In the genomic region with DNA sequence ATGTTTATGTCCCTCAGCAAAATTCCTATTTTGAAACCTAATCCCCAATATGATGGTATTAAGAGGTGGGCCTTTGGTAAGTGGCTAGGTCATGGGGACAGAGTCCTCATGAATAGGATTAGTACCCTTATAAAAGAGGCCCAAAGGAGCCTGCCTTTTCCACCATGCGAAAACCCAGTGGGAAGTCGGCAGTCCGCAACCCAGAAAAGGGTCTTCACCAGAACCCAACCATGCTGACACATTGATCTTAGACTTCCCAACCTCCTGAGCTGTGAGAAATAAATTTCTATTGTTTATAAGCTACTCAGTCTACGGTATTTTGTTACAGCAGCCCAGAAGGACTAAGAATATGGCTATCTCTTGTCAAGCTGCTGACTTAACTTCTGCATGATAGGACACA, we compare ENCODE assay signal across 15 cellular contexts.
A peak's percentile ranks its signal among the peaks of the same experiment; 100 is the strongest.
DNase-seq lines count a peak whose midpoint lies in the region; ATAC-seq and TF ChIP-seq lines count a peak whose summit lies in the region.
"Had no signal": no experiment of that assay in that cellular context is flagged by ENCODE, and none has a peak within 500 bp of the region (broad histone marks: within the 10 kb centered on the region; RNA-seq: fewer than 3 reads in every experiment).

No MANE protein-coding gene starts in this region.

- peaks cover 30% of the 10 kb centered on the region; the same call in 1 of the 2 replicates for H3K79me2 ChIP-seq in SK-N-SH (ENCODE audit: insufficient read depth)

- H3K4me2 ChIP-seq in SK-N-SH: no peak overlapping the region
- H3K4me2 ChIP-seq: BLaER1 treated with 17β-estradiol and CSF1 and Interleukin-3, amounts not matched to agents 10 nM and 100 nM; GM23338 had no signal

- no peak for DNase-seq in activated naive CD4-positive, alpha-beta T cell treated with anti-CD3 and anti-CD28 coated beads, Interleukin-2, amount 50 U/mL, for 72 hours (ENCODE audit: low spot score in 2 of 2)
- DNase-seq in activated naive CD4-positive, alpha-beta T cell treated with anti-CD3 and anti-CD28 coated beads for 36 hours: no peak
- no peak for DNase-seq in stimulated activated naive B cell treated with anti-CD40 and anti-IgM and Interleukin-4, amounts not matched to agents 10 μg/mL and 1 μg/mL and 100 μg/mL, for 72 hours
- DNase-seq in DMS79 (lab: John Stamatoyannopoulos, UW) (no peak), SK-N-SH (no peak)
- DNase-seq: 8988T; Calu3; CD8-positive, alpha-beta T cell; DMS53; HCEC 1CT had no signal

- H3F3A ChIP-seq in SK-N-SH (replicated peaks; ENCODE audit: insufficient read depth): peaks cover 2% of the 10 kb centered on the region

- no peak overlapping the region for H3K4me3 Mint-ChIP-seq in activated naive CD4-positive, alpha-beta T cell treated with anti-CD3 and anti-CD28 coated beads for 36 hours
- H3K4me3 Mint-ChIP-seq in activated T-helper 17 cell treated with anti-CD3 and anti-CD28 coated beads, Interleukin-2, amount 50 U/mL, for 72 hours: no peak overlapping the region
- no peak overlapping the region for H3K4me3 Mint-ChIP-seq in stimulated activated naive B cell treated with anti-CD40 and anti-IgM and Interleukin-4, amounts not matched to agents 10 μg/mL and 1 μg/mL and 100 μg/mL, for 72 hours
- H3K4me3 Mint-ChIP-seq: B cell; CD8-positive, alpha-beta T cell; GM23338 had no signal

- H3K4me1 Mint-ChIP-seq in activated naive CD4-positive, alpha-beta T cell treated with anti-CD3 and anti-CD28 coated beads for 36 hours (ENCODE audit: low read depth): no peaks in the 10 kb centered on the region
- H3K4me1 Mint-ChIP-seq in activated T-helper 17 cell treated with anti-CD3 and anti-CD28 coated beads, Interleukin-2, amount 50 U/mL, for 72 hours: peaks cover 6% of the 10 kb centered on the region
- peaks cover 0 to 1% of the 10 kb centered on the region in 2 donors for H3K4me1 Mint-ChIP-seq in stimulated activated naive B cell treated with anti-CD40 and anti-IgM and Interleukin-4, amounts not matched to agents 10 μg/mL and 1 μg/mL and 100 μg/mL, for 72 hours
- H3K4me1 Mint-ChIP-seq: B cell had no signal

- CTCF ChIA-PET in activated naive CD4-positive, alpha-beta T cell treated with anti-CD3 and anti-CD28 coated beads for 36 hours (lab: Charles Lee): interaction anchor here (0.7 kb wide), 1 partner anchor 238 kb away, joined by 3 read pairs; no protein-coding TSS in a partner anchor
- CTCF ChIA-PET in SK-N-SH (lab: Yijun Ruan, JAX): no interaction called here

- no peaks in the 10 kb centered on the region for H3K27me3 Mint-ChIP-seq in activated naive CD4-positive, alpha-beta T cell treated with anti-CD3 and anti-CD28 coated beads for 36 hours (ENCODE audit: low read depth)
- H3K27me3 Mint-ChIP-seq in activated T-helper 17 cell treated with anti-CD3 and anti-CD28 coated beads, Interleukin-2, amount 50 U/mL, for 72 hours: no peaks in the 10 kb centered on the region
- H3K27me3 Mint-ChIP-seq in stimulated activated naive B cell treated with anti-CD40 and anti-IgM and Interleukin-4, amounts not matched to agents 10 μg/mL and 1 μg/mL and 100 μg/mL, for 72 hours: no peaks in the 10 kb centered on the region
- H3K27me3 Mint-ChIP-seq: B cell had no signal

- intact Hi-C loops in activated naive CD4-positive, alpha-beta T cell treated with anti-CD3 and anti-CD28 coated beads for 36 hours (cut with micrococcal nuclease): no loop called here

- H3K9me3 Mint-ChIP-seq in activated naive CD4-positive, alpha-beta T cell treated with anti-CD3 and anti-CD28 coated beads, Interleukin-2, amount 50 U/mL, for 72 hours: no peaks in the 10 kb centered on the region
- H3K9me3 Mint-ChIP-seq in activated naive CD4-positive, alpha-beta T cell treated with anti-CD3 and anti-CD28 coated beads for 36 hours: no peaks in the 10 kb centered on the region
- H3K9me3 Mint-ChIP-seq in activated T-helper 17 cell treated with anti-CD3 and anti-CD28 coated beads, Interleukin-2, amount 50 U/mL, for 72 hours: no peaks in the 10 kb centered on the region
- no peaks in the 10 kb centered on the region for H3K9me3 Mint-ChIP-seq in stimulated activated naive B cell treated with anti-CD40 and anti-IgM and Interleukin-4, amounts not matched to agents 10 μg/mL and 1 μg/mL and 100 μg/mL, for 72 hours
- H3K9me3 Mint-ChIP-seq: CD8-positive, alpha-beta T cell; GM23338 had no signal

- H3K9me3 ChIP-seq in HUES6 (ENCODE audit: control insufficient read depth, insufficient read depth, low read depth, low read length) (no peaks in the 10 kb centered on the region), SK-N-SH (no peaks in the 10 kb centered on the region)
- H3K9me3 ChIP-seq: BLaER1 treated with 17β-estradiol and CSF1 and Interleukin-3, amounts not matched to agents 10 nM and 100 nM had no signal

- TF ChIP-seq EP300 in SK-N-SH (IDR thresholded peaks at IDR 0.05; ENCODE audit: borderline replicate concordance in 1 of 2, low read depth in 1 of 2, low read length in 1 of 2): no peak

- peaks cover 0 to 6% of the 10 kb centered on the region in 2 donors for H3K36me3 Mint-ChIP-seq in activated naive CD4-positive, alpha-beta T cell treated with anti-CD3 and anti-CD28 coated beads, Interleukin-2, amount 50 U/mL, for 72 hours
- peaks cover 19% of the 10 kb centered on the region for H3K36me3 Mint-ChIP-seq in activated naive CD4-positive, alpha-beta T cell treated with anti-CD3 and anti-CD28 coated beads for 36 hours (ENCODE audit: low read depth)
- H3K36me3 Mint-ChIP-seq in activated T-helper 17 cell treated with anti-CD3 and anti-CD28 coated beads, Interleukin-2, amount 50 U/mL, for 72 hours (ENCODE audit: low read depth): peaks cover 75% of the 10 kb centered on the region
- peaks cover 23 to 46% of the 10 kb centered on the region in 2 donors for H3K36me3 Mint-ChIP-seq in stimulated activated naive B cell treated with anti-CD40 and anti-IgM and Interleukin-4, amounts not matched to agents 10 μg/mL and 1 μg/mL and 100 μg/mL, for 72 hours

- no peak for TF ChIP-seq CTCF in SK-N-SH (IDR thresholded peaks at IDR 0.05)

- H3K27ac Mint-ChIP-seq in activated naive CD4-positive, alpha-beta T cell treated with anti-CD3 and anti-CD28 coated beads, Interleukin-2, amount 50 U/mL, for 72 hours: peak overlapping the region; percentile 16 to 73
- no peak overlapping the region for H3K27ac Mint-ChIP-seq in activated naive CD4-positive, alpha-beta T cell treated with anti-CD3 and anti-CD28 coated beads for 36 hours
- peak overlapping the region; percentile 14 for H3K27ac Mint-ChIP-seq in activated T-helper 17 cell treated with anti-CD3 and anti-CD28 coated beads, Interleukin-2, amount 50 U/mL, for 72 hours
- peak overlapping the region; percentile 21 for H3K27ac Mint-ChIP-seq in stimulated activated naive B cell treated with anti-CD40 and anti-IgM and Interleukin-4, amounts not matched to agents 10 μg/mL and 1 μg/mL and 100 μg/mL, for 72 hours
- H3K27ac Mint-ChIP-seq: B cell; CD8-positive, alpha-beta T cell; GM23338 had no signal

- H2AFZ ChIP-seq in SK-N-SH (ENCODE audit: low read depth): no peak overlapping the region
- H2AFZ ChIP-seq: GM23338 had no signal

- no peak overlapping the region for H3K9ac ChIP-seq in HUES6 (ENCODE audit: low read length)
- no peak overlapping the region for H3K9ac ChIP-seq in SK-N-SH
- H3K9ac ChIP-seq: BLaER1 treated with 17β-estradiol and CSF1 and Interleukin-3, amounts not matched to agents 10 nM and 100 nM had no signal

- ATAC-seq in activated naive CD4-positive, alpha-beta T cell treated with anti-CD3 and anti-CD28 coated beads, Interleukin-2, amount 50 U/mL, for 72 hours: no peak
- ATAC-seq in activated T-helper 17 cell treated with anti-CD3 and anti-CD28 coated beads, Interleukin-2, amount 50 U/mL, for 72 hours (replicated peaks): no peak
- ATAC-seq in stimulated activated naive B cell treated with anti-CD40 and anti-IgM and Interleukin-4, amounts not matched to agents 10 μg/mL and 1 μg/mL and 100 μg/mL, for 72 hours (replicated peaks): no peak
- ATAC-seq: CD8-positive, alpha-beta T cell; GM23338 had no signal

- POLR2A ChIA-PET in SK-N-SH (lab: Yijun Ruan, JAX): no interaction called here

- H3K4me1 ChIP-seq in HUES6 (ENCODE audit: control insufficient read depth, insufficient read depth, low read length) (no peaks in the 10 kb centered on the region), SK-N-SH (ENCODE audit: control insufficient read depth in 1 of 2, insufficient read depth in 2 of 2, low read depth in 1 of 2, low read length in 1 of 2) (peaks cover 0 to 9% of the 10 kb centered on the region in 2 experiments; a peak in 2 of 4 replicates)
- H3K4me1 ChIP-seq: BLaER1 treated with 17β-estradiol and CSF1 and Interleukin-3, amounts not matched to agents 10 nM and 100 nM had no signal

- WGBS in SK-N-SH (ENCODE audit: low lambda C conversion rate): 98% methylated on average over 4 of the region's 4 CpGs

- H3K9me2 ChIP-seq in SK-N-SH: no peaks in the 10 kb centered on the region

- no peaks in the 10 kb centered on the region for H4K20me1 ChIP-seq in SK-N-SH (ENCODE audit: insufficient read depth)

- H3K27me3 ChIP-seq in HUES6 (ENCODE audit: control insufficient read depth, insufficient read depth, low read length) (no peaks in the 10 kb centered on the region), SK-N-SH (ENCODE audit: insufficient read depth) (no peaks in the 10 kb centered on the region)
- H3K27me3 ChIP-seq: BLaER1 treated with 17β-estradiol and CSF1 and Interleukin-3, amounts not matched to agents 10 nM and 100 nM had no signal

- TF ChIP-seq RAD21 in SK-N-SH (IDR thresholded peaks at IDR 0.05; ENCODE audit: low read length): no peak

- H3K27ac ChIP-seq in HUES6 (ENCODE audit: low read depth, low read length): peak overlapping the region; percentile 30; the same call in 1 of the 2 replicates
- no peak overlapping the region for H3K27ac ChIP-seq in SK-N-SH (ENCODE audit: low read depth in 2 of 2, low read length in 1 of 2)
- H3K27ac ChIP-seq: BLaER1 treated with 17β-estradiol and CSF1 and Interleukin-3, amounts not matched to agents 10 nM and 100 nM had no signal

- H3K36me3 ChIP-seq in HUES6 (ENCODE audit: control insufficient read depth, insufficient read depth, low read length) (peaks cover 40% of the 10 kb centered on the region), SK-N-SH (replicated peaks in 1 of 2; ENCODE audit: control insufficient read depth in 1 of 2, insufficient read depth in 2 of 2, low read length in 1 of 2) (peaks cover 29 to 48% of the 10 kb centered on the region in 2 experiments)

- H3K4me3 ChIP-seq in HUES6 (ENCODE audit: low read depth, low read length) (no peak overlapping the region), SK-N-SH (ENCODE audit: low read depth in 2 of 2, low read length in 1 of 2) (no peak overlapping the region)
- H3K4me3 ChIP-seq: BLaER1 treated with 17β-estradiol and CSF1 and Interleukin-3, amounts not matched to agents 10 nM and 100 nM; GM23338 had no signal

TF ChIP-seq in SK-N-SH, 30 proteins besides CTCF, POLR2A, EP300 and RAD21 (continues in another document):
- no peak for TF ChIP-seq FOSL2 (IDR thresholded peaks at IDR 0.05; ENCODE audit: borderline replicate concordance, low read depth)
- no peak for TF ChIP-seq FOXJ3 (CRISPR knock-in tag; IDR thresholded peaks at IDR 0.05)
- TF ChIP-seq SMC3 (IDR thresholded peaks at IDR 0.05; ENCODE audit: low read depth, low read length): no peak
- TF ChIP-seq EZH2phosphoT487 (IDR thresholded peaks at IDR 0.05; ENCODE audit: borderline replicate concordance, low read depth): no peak
